ENCODE assay signal across 6 cellular contexts in the genomic region with DNA sequence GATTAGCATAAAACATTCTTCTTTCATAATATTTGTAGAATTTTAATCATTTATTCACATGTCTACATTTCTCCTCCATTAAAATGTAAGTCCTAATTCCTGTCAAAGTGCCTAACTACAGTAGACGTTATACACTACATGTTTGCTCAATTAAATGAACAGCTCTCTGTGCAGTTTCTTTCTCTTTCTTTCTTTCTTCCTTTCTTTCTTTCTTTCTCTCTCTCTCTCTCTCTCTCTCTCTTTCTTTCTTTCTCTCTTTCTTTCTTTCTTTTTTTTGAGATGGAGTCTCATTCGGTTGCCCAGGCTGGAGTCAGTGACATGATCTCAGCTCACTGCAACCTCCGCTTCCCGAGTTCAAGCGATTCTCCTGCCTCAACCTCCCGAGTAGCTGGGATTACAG. TPM values are rescaled to one million over a fixed set of nuclear protein-coding genes. Genes with fewer than 3 reads are reported as not detected.
DNase-seq lines count a peak whose midpoint lies in the region; ATAC-seq, FAIRE-seq and TF ChIP-seq lines count a peak whose summit lies in the region.
"Not testable (repeated sequence)": the region's sequence is repeated elsewhere in the genome, so short reads cannot be mapped to it uniquely, and the experiment has no call there.

No MANE protein-coding gene starts in this region.

- H3K27me3 Mint-ChIP-seq in activated CD4-positive, alpha-beta T cell treated with anti-CD3 and anti-CD28 coated beads, Interleukin-2, amount 10 ng/mL, durations not matched to agents 7 days and 5 days; natural killer cell treated with Interleukin-12 subunit alpha and Interleukin-12 subunit beta and Interleukin-15 and Interleukin-18, amount 100 ng/mL, for 72 hours; stimulated activated memory B cell treated with anti-CD40 and anti-IgM and Interleukin-4, amounts not matched to agents 10 μg/mL and 1 μg/mL and 100 μg/mL, for 72 hours: not testable (repeated sequence)

- not testable (repeated sequence) for DNase-seq in Karpas-422; activated CD4-positive, alpha-beta T cell treated with anti-CD3 and anti-CD28 coated beads, Interleukin-2, amount 10 ng/mL, durations not matched to agents 7 days and 5 days; K562 (ENCODE audit: extremely low read depth in 1 of 4, low spot score in 3 of 4); dorsolateral prefrontal cortex; natural killer cell treated with Interleukin-12 subunit alpha and Interleukin-12 subunit beta and Interleukin-15 and Interleukin-18, amount 100 ng/mL, for 72 hours (ENCODE audit: low spot score)

- H3K27ac ChIP-seq in Karpas-422 (ENCODE audit: low read length); K562 (ENCODE audit: extremely low read depth, low read depth, low read length): not testable (repeated sequence)
- H3K27ac ChIP-seq in dorsolateral prefrontal cortex = peak overlapping the region in 33 of 59 donors; percentile 17 to 100 (median 100)

- not testable (repeated sequence) for H3K27me3 ChIP-seq in Karpas-422 (ENCODE audit: low read length); K562 (ENCODE audit: control insufficient read depth in 2 of 2, insufficient read depth in 2 of 2, low read length in 2 of 2); dorsolateral prefrontal cortex

- H3K9ac ChIP-seq in Karpas-422 (ENCODE audit: low read length); K562 (ENCODE audit: insufficient read depth in 1 of 2, low read depth in 2 of 2, low read length in 2 of 2): not testable (repeated sequence)

- H4K20me1 ChIP-seq in Karpas-422 (ENCODE audit: insufficient read depth, low read depth, low read length); K562 (replicated peaks; ENCODE audit: control insufficient read depth, insufficient read depth, low read length): not testable (repeated sequence)

- not testable (repeated sequence) for H3K9me3 ChIP-seq in Karpas-422 (ENCODE audit: low read length); K562 (replicated peaks; ENCODE audit: control insufficient read depth, insufficient read depth, low read depth, low read length)

- H3K4me3 ChIP-seq in Karpas-422 (ENCODE audit: low read length); K562; dorsolateral prefrontal cortex: not testable (repeated sequence)

- TF ChIP-seq RAD21 in K562 (CRISPR knock-in tag; conservative IDR thresholded peaks at IDR 0.05 in 1 of 2, IDR thresholded peaks at IDR 0.05 in 1 of 2) = not testable (repeated sequence)

- not testable (repeated sequence) for H3K9me1 ChIP-seq in K562 (ENCODE audit: control insufficient read depth, insufficient read depth, low read length)

- TF ChIP-seq CTCF in K562 (IDR thresholded peaks at IDR 0.05 in 2 of 3, conservative IDR thresholded peaks at IDR 0.05 in 1 of 3; ENCODE audit: insufficient read depth in 2 of 3, low read depth in 1 of 3, low read length in 3 of 3); dorsolateral prefrontal cortex (IDR thresholded peaks at IDR 0.05 in 54 of 56, conservative IDR thresholded peaks at IDR 0.05 in 2 of 56; ENCODE audit: low read depth in 1 of 56, partially characterized antibody in 56 of 56): not testable (repeated sequence)

- intact Hi-C loops in K562 (cut with micrococcal nuclease); dorsolateral prefrontal cortex (cut with DNase I): not testable (repeated sequence)

- TF ChIP-seq POLR2A in K562 (conservative IDR thresholded peaks at IDR 0.05) = not testable (repeated sequence)

- not testable (repeated sequence) for H3K9me3 Mint-ChIP-seq in activated CD4-positive, alpha-beta T cell treated with anti-CD3 and anti-CD28 coated beads, Interleukin-2, amount 10 ng/mL, durations not matched to agents 7 days and 5 days; natural killer cell treated with Interleukin-12 subunit alpha and Interleukin-12 subunit beta and Interleukin-15 and Interleukin-18, amount 100 ng/mL, for 72 hours; stimulated activated memory B cell treated with anti-CD40 and anti-IgM and Interleukin-4, amounts not matched to agents 10 μg/mL and 1 μg/mL and 100 μg/mL, for 72 hours

- H3K4me3 Mint-ChIP-seq in activated CD4-positive, alpha-beta T cell treated with anti-CD3 and anti-CD28 coated beads, Interleukin-2, amount 10 ng/mL, durations not matched to agents 7 days and 5 days; stimulated activated memory B cell treated with anti-CD40 and anti-IgM and Interleukin-4, amounts not matched to agents 10 μg/mL and 1 μg/mL and 100 μg/mL, for 72 hours: not testable (repeated sequence)
- H3K4me3 Mint-ChIP-seq in natural killer cell treated with Interleukin-12 subunit alpha and Interleukin-12 subunit beta and Interleukin-15 and Interleukin-18, amount 100 ng/mL, for 72 hours = peak overlapping the region; percentile 1

- BruUV-seq in K562 (replicated peaks; lab: Mats Ljungman, UMichigan) = not testable (repeated sequence)

- ATAC-seq in K562; natural killer cell treated with Interleukin-12 subunit alpha and Interleukin-12 subunit beta and Interleukin-15 and Interleukin-18, amount 100 ng/mL, for 72 hours; stimulated activated memory B cell treated with anti-CD40 and anti-IgM and Interleukin-4, amounts not matched to agents 10 μg/mL and 1 μg/mL and 100 μg/mL, for 72 hours: not testable (repeated sequence)

- not testable (repeated sequence) for TF ChIP-seq EP300 in K562 (IDR thresholded peaks at IDR 0.05; ENCODE audit: low read length)

- peaks cover 22% of the 10 kb centered on the region for H3K4me1 Mint-ChIP-seq in activated CD4-positive, alpha-beta T cell treated with anti-CD3 and anti-CD28 coated beads, Interleukin-2, amount 10 ng/mL, durations not matched to agents 7 days and 5 days
- H3K4me1 Mint-ChIP-seq in natural killer cell treated with Interleukin-12 subunit alpha and Interleukin-12 subunit beta and Interleukin-15 and Interleukin-18, amount 100 ng/mL, for 72 hours (ENCODE audit: low read depth in 2 of 2) = peaks cover 17 to 24% of the 10 kb centered on the region in 2 donors
- H3K4me1 Mint-ChIP-seq in stimulated activated memory B cell treated with anti-CD40 and anti-IgM and Interleukin-4, amounts not matched to agents 10 μg/mL and 1 μg/mL and 100 μg/mL, for 72 hours = not testable (repeated sequence)

- FAIRE-seq in K562 (lab: Jason Lieb, UNC) = not testable (repeated sequence)

- in situ Hi-C loops in K562 (cut with MboI) = not testable (repeated sequence)

- CTCF ChIA-PET in activated CD4-positive, alpha-beta T cell treated with anti-CD3 and anti-CD28 coated beads, Interleukin-2, amount 10 ng/mL, durations not matched to agents 7 days and 5 days (lab: Charles Lee); K562 (lab: Yijun Ruan, JAX; ENCODE audit: low intra/inter-chr PET ratio): not testable (repeated sequence)

- H3K4me1 ChIP-seq in Karpas-422 (ENCODE audit: low read length) = peaks cover 41% of the 10 kb centered on the region
- peaks cover 3 to 19% of the 10 kb centered on the region in 2 experiments for H3K4me1 ChIP-seq in K562 (replicated peaks in 1 of 2; ENCODE audit: control insufficient read depth in 2 of 2, insufficient read depth in 2 of 2, low read length in 2 of 2)

- H2AFZ ChIP-seq in Karpas-422 (ENCODE audit: low read length); K562 (ENCODE audit: low read depth, low read length): not testable (repeated sequence)

- POLR2A ChIA-PET in activated CD4-positive, alpha-beta T cell treated with anti-CD3 and anti-CD28 coated beads, Interleukin-2, amount 10 ng/mL, durations not matched to agents 7 days and 5 days (lab: Charles Lee) = not testable (repeated sequence)
- POLR2A ChIA-PET in K562 (lab: Yijun Ruan, JAX) = interaction anchor here (0.6 kb wide), 1 partner anchor 12 kb away, joined by 3 read pairs; no protein-coding TSS in a partner anchor

- H3K27ac Mint-ChIP-seq in activated CD4-positive, alpha-beta T cell treated with anti-CD3 and anti-CD28 coated beads, Interleukin-2, amount 10 ng/mL, durations not matched to agents 7 days and 5 days = peak overlapping the region; percentile 54
- H3K27ac Mint-ChIP-seq in natural killer cell treated with Interleukin-12 subunit alpha and Interleukin-12 subunit beta and Interleukin-15 and Interleukin-18, amount 100 ng/mL, for 72 hours = not testable (repeated sequence)
- H3K27ac Mint-ChIP-seq in stimulated activated memory B cell treated with anti-CD40 and anti-IgM and Interleukin-4, amounts not matched to agents 10 μg/mL and 1 μg/mL and 100 μg/mL, for 72 hours = peak overlapping the region; percentile 66

- not testable (repeated sequence) for H3K9me2 ChIP-seq in Karpas-422 (replicated peaks; ENCODE audit: insufficient read depth, low read length)

- 28% methylated on average over 5 of the region's 6 CpGs for WGBS in K562 (ENCODE audit: insufficient coverage, low coverage, missing lambda C conversion rate)

- peaks cover 16% of the 10 kb centered on the region for H3K79me2 ChIP-seq in Karpas-422 (ENCODE audit: low read length)
- not testable (repeated sequence) for H3K79me2 ChIP-seq in K562 (ENCODE audit: control insufficient read depth, insufficient read depth, low read length)

- H3K4me2 ChIP-seq in Karpas-422 (ENCODE audit: low read depth, low read length, poor library complexity, severe bottlenecking) = peak overlapping the region; percentile 79
- not testable (repeated sequence) for H3K4me2 ChIP-seq in K562 (ENCODE audit: insufficient read depth, low read length)

- not testable (repeated sequence) for H3K36me3 Mint-ChIP-seq in activated CD4-positive, alpha-beta T cell treated with anti-CD3 and anti-CD28 coated beads, Interleukin-2, amount 10 ng/mL, durations not matched to agents 7 days and 5 days (ENCODE audit: low read depth); natural killer cell treated with Interleukin-12 subunit alpha and Interleukin-12 subunit beta and Interleukin-15 and Interleukin-18, amount 100 ng/mL, for 72 hours; stimulated activated memory B cell treated with anti-CD40 and anti-IgM and Interleukin-4, amounts not matched to agents 10 μg/mL and 1 μg/mL and 100 μg/mL, for 72 hours

- not testable (repeated sequence) for H3K36me3 ChIP-seq in Karpas-422 (ENCODE audit: insufficient read depth, low read length); K562 (ENCODE audit: control insufficient read depth, insufficient read depth, low read length)

RNA-seq across cellular contexts. Expression of gene TUBA1A, which starts 2.6 kb away (rescaled TPM):
- 126 and 139 TPM in 2 replicates for total RNA-seq in Karpas-422 (2014; rRNA removed; shearing (Covaris generic); ENCODE audit: low replicate concordance)
- 100 to 1,000 TPM in 1 of 2 experiments, 10 to 100 TPM in 1; 94.8 to 109 TPM for total RNA-seq in activated CD4-positive, alpha-beta T cell treated with anti-CD3 and anti-CD28 coated beads, Interleukin-2, amount 10 ng/mL, durations not matched to agents 7 days and 5 days
- total RNA-seq in K562 (2011; cell fraction: chromatin; rRNA removed; ENCODE audit: low replicate concordance) = 9.3 and 22.8 TPM in 2 replicates
- 15.7 and 17.7 TPM in 2 replicates for total RNA-seq in K562 (2011; cell fraction: nucleolus; rRNA removed)
- 10.5 and 14.7 TPM in 2 replicates for total RNA-seq in K562 (2011; cell fraction: nucleoplasm; rRNA removed)
- 9.6 and 10.2 TPM in 2 replicates for total RNA-seq in K562 (2014; rRNA removed)
- 7.1 and 7.4 TPM in 2 replicates for total RNA-seq in K562 (2014; rRNA removed; fragmentation: Illumina TruSeq; extraction: Trizol)
- total RNA-seq in K562 (2015; rRNA removed; fragmentation: Illumina TruSeq; extraction: Trizol) = 11.5 and 11.9 TPM in 2 replicates
- 7.7 and 8.6 TPM in 2 replicates for total RNA-seq in K562 (2021)
- polyA plus RNA-seq in K562 (2011; rRNA removed) = 45.1 and 161 TPM in 2 replicates
- 70.9 and 239 TPM in 2 replicates for polyA plus RNA-seq in K562 (2011; cell fraction: cytosol; rRNA removed)
- 21.0 and 76.7 TPM in 2 replicates for polyA plus RNA-seq in K562 (2011; cell fraction: nucleus; rRNA removed)
- polyA plus RNA-seq in K562 (2012) = 27.7 and 59.0 TPM in 2 replicates
- 16.3 and 18.8 TPM in 2 replicates for polyA plus RNA-seq in K562 (2014; fragmentation: Illumina TruSeq; extraction: Trizol)
- 10 to 100 TPM; 23.7 to 24.2 TPM for polyA plus RNA-seq in K562 (2014; fragmentation: Nextera tagmentation; extraction: Ambion mirVana)
- 11.7 and 13.9 TPM in 2 replicates for polyA plus RNA-seq in K562 (2014; rRNA removed)
- polyA minus RNA-seq in K562 (2011; rRNA and poly(A)+ RNA removed) = 35.5 and 78.6 TPM in 2 replicates
- 12.4 and 33.4 TPM in 2 replicates for polyA minus RNA-seq in K562 (2011; cell fraction: cytosol; rRNA and poly(A)+ RNA removed)
- 6.2 and 22.2 TPM in 2 replicates for polyA minus RNA-seq in K562 (2011; cell fraction: nucleus; rRNA and poly(A)+ RNA removed)
- 1,000 to 10,000 TPM in 11 of 120 experiments, 100 to 1,000 TPM in 109; 197 to 1,976 (median 609) TPM for total RNA-seq in dorsolateral prefrontal cortex
- 10 to 100 TPM; 30.8 to 53.5 TPM for total RNA-seq in natural killer cell treated with Interleukin-12 subunit alpha and Interleukin-12 subunit beta and Interleukin-15 and Interleukin-18, amount 100 ng/mL, for 72 hours
